In genomic region chr17:28648698-28649097, GRCh38 we compare ENCODE assay signal across 31 cellular contexts.
"Had no signal": no experiment of that assay in that cellular context is flagged by ENCODE, and none has a peak within 500 bp of the region (broad histone marks: within the 10 kb centered on the region; RNA-seq: fewer than 3 reads in every experiment).

No MANE protein-coding gene starts in this region.

- H3K9me3 ChIP-seq: gastroesophageal sphincter, left lung, pancreas, prostate gland, suprapubic skin, tibial artery had no signal

- ATAC-seq: activated naive CD4-positive, alpha-beta T cell treated with anti-CD3 and anti-CD28 coated beads, Interleukin-2, amount 50 U/mL, for 72 hours; gastroesophageal sphincter; left lung; naive thymus-derived CD4-positive, alpha-beta T cell; pancreas had no signal

- H3K4me1 ChIP-seq: prostate gland had no signal

- DNase-seq: activated CD4-positive, alpha-beta T cell treated with anti-CD3 and anti-CD28 coated beads for 4 hours; activated CD4-positive, alpha-beta T cell treated with anti-CD3 and anti-CD28 coated beads, Interleukin-2, amount 50 U/mL, for 4 hours; activated gamma-delta T cell; activated T-cell treated with anti-CD3 and anti-CD28 coated beads for 4 hours; anterior cingulate cortex; cerebellar nuclear complex; dorsolateral prefrontal cortex; effector memory CD4-positive, alpha-beta T cell; hypothalamus; immature natural killer cell; kidney; left lung; naive thymus-derived CD4-positive, alpha-beta T cell; nucleus accumbens; pancreas; retina; stimulated activated CD4-positive, alpha-beta T cell treated with anti-CD3 and anti-CD28 coated beads, Interleukin-1b, Interleukin-23, amount 100 ng/mL, for 48 hours; stimulated activated CD4-positive, alpha-beta T cell treated with anti-CD3 and anti-CD28 coated beads, Interleukin-4, amount 100 ng/mL, for 4 hours; stimulated activated CD8-positive, alpha-beta memory T cell treated with anti-CD3 and anti-CD28 coated beads, Interleukin-4, amount 100 ng/mL, for 48 hours; stimulated activated naive CD4-positive, alpha-beta T cell; T-helper 9 cell; tibial artery had no signal

- H3K27me3 Mint-ChIP-seq: naive thymus-derived CD4-positive, alpha-beta T cell had no signal

- H3K27ac ChIP-seq: coronary artery, dorsolateral prefrontal cortex, left lung, pancreas, prostate gland, suprapubic skin, tibial artery had no signal

- H3K4me3 ChIP-seq: coronary artery, dorsolateral prefrontal cortex, gastroesophageal sphincter, left lung, pancreas, prostate gland, smooth muscle cell, suprapubic skin, tibial artery had no signal

- H3K27ac Mint-ChIP-seq: activated T-helper 1 cell treated with anti-CD3 and anti-CD28 coated beads, Interleukin-12 subunit alpha, Interleukin-12 subunit beta, Interleukin-2, Interleukin-4 antibody, amounts not matched to agents 30 ng/mL and 10 ng/mL and 1 ng/mL, durations not matched to agents 14 hours and 24 hours and 36 hours; mesothelial cell of epicardium had no signal

- H3K4me3 Mint-ChIP-seq: activated T-helper 1 cell treated with anti-CD3 and anti-CD28 coated beads, Interleukin-12 subunit alpha, Interleukin-12 subunit beta, Interleukin-2, Interleukin-4 antibody, amounts not matched to agents 30 ng/mL and 10 ng/mL and 1 ng/mL, durations not matched to agents 14 hours and 24 hours and 36 hours; immature natural killer cell; mesothelial cell of epicardium; naive thymus-derived CD4-positive, alpha-beta T cell had no signal

- H3K9me3 Mint-ChIP-seq: activated naive CD4-positive, alpha-beta T cell treated with anti-CD3 and anti-CD28 coated beads, Interleukin-2, amount 50 U/mL, for 72 hours; activated T-helper 1 cell treated with anti-CD3 and anti-CD28 coated beads, Interleukin-12 subunit alpha, Interleukin-12 subunit beta, Interleukin-2, Interleukin-4 antibody, amounts not matched to agents 30 ng/mL and 10 ng/mL and 1 ng/mL, durations not matched to agents 14 hours and 24 hours and 36 hours; immature natural killer cell; mesothelial cell of epicardium; naive thymus-derived CD4-positive, alpha-beta T cell; neural crest cell had no signal

- H3K27me3 ChIP-seq: dorsolateral prefrontal cortex, gastroesophageal sphincter, left lung, pancreas, suprapubic skin, tibial artery had no signal
